In genomic region chr6:116323863-116324262, GRCh38 we compare ENCODE assay signal across 32 cellular contexts.
"Had no signal": no experiment of that assay in that cellular context is flagged by ENCODE, and none has a peak within 500 bp of the region (broad histone marks: within the 10 kb centered on the region; RNA-seq: fewer than 3 reads in every experiment).

No MANE protein-coding gene starts in this region.

- H3K36me3 ChIP-seq: adrenal gland, ascending aorta, cardiac muscle cell, pancreas, prostate gland, stomach, thyroid gland, upper lobe of left lung, WERI-Rb-1 had no signal

- ATAC-seq: naive thymus-derived CD4-positive, alpha-beta T cell; pancreas; sciatic nerve; stimulated activated naive B cell treated with anti-CD40 and anti-IgM and Interleukin-4, amounts not matched to agents 10 μg/mL and 1 μg/mL and 100 μg/mL, for 72 hours had no signal

- H3K9me3 ChIP-seq: adrenal gland, ascending aorta, pancreas, prostate gland, stomach, thyroid gland, upper lobe of left lung had no signal

- DNase-seq: activated CD4-positive, alpha-beta memory T cell treated with anti-CD3 and anti-CD28 coated beads for 36 hours; activated CD4-positive, alpha-beta T cell treated with anti-CD3 and anti-CD28 coated beads, Interleukin-2, amount 10 ng/mL, durations not matched to agents 24 days and 14 days; activated CD4-positive, CD25-positive, alpha-beta regulatory T cell treated with anti-CD3 and anti-CD28 coated beads, Interleukin-2, amount 50 U/mL, for 72 hours; activated CD8-positive, alpha-beta memory T cell treated with anti-CD3 and anti-CD28 coated beads, Interleukin-2, amount 50 U/mL, for 4 hours; activated effector memory CD4-positive, alpha-beta T cell treated with anti-CD3 and anti-CD28 coated beads, Interleukin-2, amount 50 U/mL, for 16 hours; activated naive CD4-positive, alpha-beta T cell treated with anti-CD3 and anti-CD28 coated beads for 36 hours; activated naive CD8-positive, alpha-beta T cell treated with anti-CD3 and anti-CD28 coated beads for 36 hours; activated T-cell treated with anti-CD3 and anti-CD28 coated beads, Interleukin-2, amount 50 U/mL, for 1 hour; adrenal gland; dorsolateral prefrontal cortex; effector memory CD4-positive, alpha-beta T cell; erythroblast; head of caudate nucleus; hypothalamus; midbrain; naive thymus-derived CD4-positive, alpha-beta T cell; nucleus accumbens; pancreas; retina; stimulated activated CD4-positive, alpha-beta T cell treated with anti-CD3 and anti-CD28 coated beads, Interleukin-4, amount 100 ng/mL, for 24 hours; stimulated activated naive B cell treated with anti-CD40 and anti-IgM and Interleukin-4, amounts not matched to agents 10 μg/mL and 1 μg/mL and 100 μg/mL, for 72 hours; stomach; T-helper 1 cell; thyroid gland; upper lobe of left lung; WERI-Rb-1 had no signal

- H3K4me3 ChIP-seq: adrenal gland, ascending aorta, cardiac muscle cell, coronary artery, dorsolateral prefrontal cortex, pancreas, prostate gland, skin epidermis, stomach, thyroid gland, upper lobe of left lung had no signal

- H3K4me1 ChIP-seq: adrenal gland, pancreas, prostate gland, thyroid gland had no signal

- H3K27me3 ChIP-seq: adrenal gland, ascending aorta, cardiac muscle cell, dorsolateral prefrontal cortex, pancreas, stomach, thyroid gland, upper lobe of left lung had no signal

- H3K27ac ChIP-seq: adrenal gland, ascending aorta, cardiac muscle cell, coronary artery, dorsolateral prefrontal cortex, pancreas, prostate gland, skin epidermis, stomach, thyroid gland, upper lobe of left lung, WERI-Rb-1 had no signal
